In the genomic region with DNA sequence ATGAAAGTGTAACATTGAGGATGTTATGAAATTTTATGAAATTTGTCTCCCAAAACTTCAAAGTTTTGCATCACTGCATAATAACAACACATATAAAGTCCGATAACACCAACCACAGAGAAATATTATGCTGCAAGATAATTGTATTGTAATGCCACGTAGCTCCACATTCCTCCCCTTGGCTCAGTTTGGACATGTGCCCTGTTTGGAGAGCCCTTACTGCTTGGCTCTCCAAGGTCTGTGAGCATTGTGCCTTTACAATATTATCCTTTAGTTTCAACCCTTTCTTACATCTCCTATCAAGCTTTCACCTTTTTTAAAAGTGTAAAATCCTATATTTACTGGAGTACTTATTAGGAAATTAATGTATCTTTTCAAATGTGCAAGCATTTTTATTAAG, we compare ENCODE assay signal across 19 cellular contexts.
"Had no signal": no experiment of that assay in that cellular context is flagged by ENCODE, and none has a peak within 500 bp of the region (broad histone marks: within the 10 kb centered on the region; RNA-seq: fewer than 3 reads in every experiment).

No MANE protein-coding gene starts in this region.

- H3K27me3 Mint-ChIP-seq: activated CD8-positive, alpha-beta T cell treated with anti-CD3 and anti-CD28 coated beads for 36 hours; activated naive CD8-positive, alpha-beta T cell treated with anti-CD3 and anti-CD28 coated beads for 36 hours; dendritic cell treated with granulocyte-macrophage colony-stimulating factor and Interleukin-4, amounts not matched to agents 40 ng/mL and 50 ng/mL, for 4 days; effector memory CD8-positive, alpha-beta T cell had no signal

- H3K9me3 ChIP-seq: breast epithelium, ovary, right lobe of liver, stomach, testis had no signal

- H3K4me3 ChIP-seq: breast epithelium, neural progenitor cell, ovary, right lobe of liver, smooth muscle cell, stomach, testis had no signal

- H3K9ac ChIP-seq: neural progenitor cell had no signal

- H3K36me3 ChIP-seq: breast epithelium, ovary had no signal

- H3K4me1 ChIP-seq: breast epithelium, neural progenitor cell, right lobe of liver, testis had no signal

- H3K27me3 ChIP-seq: breast epithelium, neural progenitor cell, ovary, right lobe of liver, stomach, testis had no signal

- H3K4me1 Mint-ChIP-seq: neural progenitor cell, WTC11 had no signal

- H2AFZ ChIP-seq: neural progenitor cell had no signal

- H3K27ac Mint-ChIP-seq: dendritic cell treated with granulocyte-macrophage colony-stimulating factor and Interleukin-4, amounts not matched to agents 40 ng/mL and 50 ng/mL, for 4 days; neural progenitor cell had no signal

- ATAC-seq: effector memory CD8-positive, alpha-beta T cell; WTC11 had no signal

- H3K9me3 Mint-ChIP-seq: activated CD8-positive, alpha-beta T cell treated with anti-CD3 and anti-CD28 coated beads for 36 hours; activated naive CD8-positive, alpha-beta T cell treated with anti-CD3 and anti-CD28 coated beads for 36 hours; activated T-cell treated with anti-CD3 and anti-CD28 coated beads, Interleukin-2, amount 50 U/mL, for 72 hours; dendritic cell treated with granulocyte-macrophage colony-stimulating factor and Interleukin-4, amounts not matched to agents 40 ng/mL and 50 ng/mL, for 4 days; effector memory CD8-positive, alpha-beta T cell; neural progenitor cell; WTC11 had no signal

- DNase-seq: activated CD4-positive, alpha-beta T cell treated with anti-CD3 and anti-CD28 coated beads for 48 hours; activated CD8-positive, alpha-beta memory T cell treated with anti-CD3 and anti-CD28 coated beads, Interleukin-2, amount 50 U/mL, for 48 hours; activated CD8-positive, alpha-beta T cell treated with anti-CD3 and anti-CD28 coated beads for 36 hours; activated gamma-delta T cell treated with Interleukin-2 at 50 U/mL for 16 hours; activated naive CD8-positive, alpha-beta T cell treated with anti-CD3 and anti-CD28 coated beads for 36 hours; activated T-cell treated with anti-CD3 and anti-CD28 coated beads, Interleukin-2, amount 50 U/mL, for 72 hours; effector memory CD8-positive, alpha-beta T cell; foreskin melanocyte; kidney glomerular epithelial cell; ovary; right lobe of liver; stomach; T-helper 2 cell; testis had no signal

- H3K27ac ChIP-seq: breast epithelium, neural progenitor cell, ovary, right lobe of liver, stomach, testis had no signal

- H3K4me2 ChIP-seq: neural progenitor cell, smooth muscle cell had no signal

- H3K4me3 Mint-ChIP-seq: activated CD8-positive, alpha-beta T cell treated with anti-CD3 and anti-CD28 coated beads for 36 hours; dendritic cell treated with granulocyte-macrophage colony-stimulating factor and Interleukin-4, amounts not matched to agents 40 ng/mL and 50 ng/mL, for 4 days; effector memory CD8-positive, alpha-beta T cell; neural progenitor cell; WTC11 had no signal
